In the genomic region with DNA sequence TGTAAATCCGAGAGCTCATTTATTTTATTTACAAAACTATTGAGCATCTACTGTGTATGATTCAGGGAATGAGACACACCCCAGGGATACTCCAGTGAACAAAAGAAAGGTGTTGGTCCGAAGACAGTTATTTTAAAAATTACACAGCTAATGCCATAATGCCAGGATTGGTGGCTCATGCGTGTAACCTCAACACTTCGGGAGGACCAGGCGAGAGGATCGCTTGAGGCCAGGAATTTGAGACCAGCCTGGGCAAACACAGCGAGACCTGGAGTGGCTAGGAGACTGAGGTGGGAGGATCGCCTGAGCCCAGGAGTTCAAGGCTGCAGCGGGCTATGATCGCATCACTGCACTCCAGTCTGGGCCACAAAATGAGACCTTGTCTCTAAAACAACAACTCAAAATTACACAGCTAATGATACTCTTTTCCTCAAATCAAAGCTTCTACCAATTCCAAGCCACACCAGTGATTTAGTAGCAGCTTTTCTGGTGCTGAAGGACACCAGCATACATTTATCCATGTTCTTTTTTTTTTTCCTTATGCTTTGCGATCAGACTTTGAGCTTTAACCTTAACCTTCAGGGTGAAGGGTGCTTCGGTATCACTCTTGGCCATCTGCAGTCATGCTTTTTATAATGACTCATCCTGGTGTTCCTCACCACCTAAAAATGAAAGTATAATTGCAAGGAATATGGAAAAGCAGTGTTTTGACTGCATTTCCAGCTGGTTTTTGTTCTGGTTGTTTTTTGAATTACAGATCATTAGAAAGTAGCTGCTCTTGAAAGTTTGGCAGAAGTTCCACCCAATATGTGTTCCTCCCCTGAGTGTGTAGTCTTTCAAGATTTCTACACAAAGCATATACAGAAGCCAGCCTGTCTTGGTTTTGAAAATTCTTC, we compare ENCODE assay signal across 1 cellular context.
TF ChIP-seq lines count a peak whose summit lies in the region.

No MANE protein-coding gene starts in this region.

TF ChIP-seq in K562, 482 proteins besides CTCF, POLR2A, EP300 and RAD21 (continued from another document and continues in another):
- TF ChIP-seq, protein P1, sequence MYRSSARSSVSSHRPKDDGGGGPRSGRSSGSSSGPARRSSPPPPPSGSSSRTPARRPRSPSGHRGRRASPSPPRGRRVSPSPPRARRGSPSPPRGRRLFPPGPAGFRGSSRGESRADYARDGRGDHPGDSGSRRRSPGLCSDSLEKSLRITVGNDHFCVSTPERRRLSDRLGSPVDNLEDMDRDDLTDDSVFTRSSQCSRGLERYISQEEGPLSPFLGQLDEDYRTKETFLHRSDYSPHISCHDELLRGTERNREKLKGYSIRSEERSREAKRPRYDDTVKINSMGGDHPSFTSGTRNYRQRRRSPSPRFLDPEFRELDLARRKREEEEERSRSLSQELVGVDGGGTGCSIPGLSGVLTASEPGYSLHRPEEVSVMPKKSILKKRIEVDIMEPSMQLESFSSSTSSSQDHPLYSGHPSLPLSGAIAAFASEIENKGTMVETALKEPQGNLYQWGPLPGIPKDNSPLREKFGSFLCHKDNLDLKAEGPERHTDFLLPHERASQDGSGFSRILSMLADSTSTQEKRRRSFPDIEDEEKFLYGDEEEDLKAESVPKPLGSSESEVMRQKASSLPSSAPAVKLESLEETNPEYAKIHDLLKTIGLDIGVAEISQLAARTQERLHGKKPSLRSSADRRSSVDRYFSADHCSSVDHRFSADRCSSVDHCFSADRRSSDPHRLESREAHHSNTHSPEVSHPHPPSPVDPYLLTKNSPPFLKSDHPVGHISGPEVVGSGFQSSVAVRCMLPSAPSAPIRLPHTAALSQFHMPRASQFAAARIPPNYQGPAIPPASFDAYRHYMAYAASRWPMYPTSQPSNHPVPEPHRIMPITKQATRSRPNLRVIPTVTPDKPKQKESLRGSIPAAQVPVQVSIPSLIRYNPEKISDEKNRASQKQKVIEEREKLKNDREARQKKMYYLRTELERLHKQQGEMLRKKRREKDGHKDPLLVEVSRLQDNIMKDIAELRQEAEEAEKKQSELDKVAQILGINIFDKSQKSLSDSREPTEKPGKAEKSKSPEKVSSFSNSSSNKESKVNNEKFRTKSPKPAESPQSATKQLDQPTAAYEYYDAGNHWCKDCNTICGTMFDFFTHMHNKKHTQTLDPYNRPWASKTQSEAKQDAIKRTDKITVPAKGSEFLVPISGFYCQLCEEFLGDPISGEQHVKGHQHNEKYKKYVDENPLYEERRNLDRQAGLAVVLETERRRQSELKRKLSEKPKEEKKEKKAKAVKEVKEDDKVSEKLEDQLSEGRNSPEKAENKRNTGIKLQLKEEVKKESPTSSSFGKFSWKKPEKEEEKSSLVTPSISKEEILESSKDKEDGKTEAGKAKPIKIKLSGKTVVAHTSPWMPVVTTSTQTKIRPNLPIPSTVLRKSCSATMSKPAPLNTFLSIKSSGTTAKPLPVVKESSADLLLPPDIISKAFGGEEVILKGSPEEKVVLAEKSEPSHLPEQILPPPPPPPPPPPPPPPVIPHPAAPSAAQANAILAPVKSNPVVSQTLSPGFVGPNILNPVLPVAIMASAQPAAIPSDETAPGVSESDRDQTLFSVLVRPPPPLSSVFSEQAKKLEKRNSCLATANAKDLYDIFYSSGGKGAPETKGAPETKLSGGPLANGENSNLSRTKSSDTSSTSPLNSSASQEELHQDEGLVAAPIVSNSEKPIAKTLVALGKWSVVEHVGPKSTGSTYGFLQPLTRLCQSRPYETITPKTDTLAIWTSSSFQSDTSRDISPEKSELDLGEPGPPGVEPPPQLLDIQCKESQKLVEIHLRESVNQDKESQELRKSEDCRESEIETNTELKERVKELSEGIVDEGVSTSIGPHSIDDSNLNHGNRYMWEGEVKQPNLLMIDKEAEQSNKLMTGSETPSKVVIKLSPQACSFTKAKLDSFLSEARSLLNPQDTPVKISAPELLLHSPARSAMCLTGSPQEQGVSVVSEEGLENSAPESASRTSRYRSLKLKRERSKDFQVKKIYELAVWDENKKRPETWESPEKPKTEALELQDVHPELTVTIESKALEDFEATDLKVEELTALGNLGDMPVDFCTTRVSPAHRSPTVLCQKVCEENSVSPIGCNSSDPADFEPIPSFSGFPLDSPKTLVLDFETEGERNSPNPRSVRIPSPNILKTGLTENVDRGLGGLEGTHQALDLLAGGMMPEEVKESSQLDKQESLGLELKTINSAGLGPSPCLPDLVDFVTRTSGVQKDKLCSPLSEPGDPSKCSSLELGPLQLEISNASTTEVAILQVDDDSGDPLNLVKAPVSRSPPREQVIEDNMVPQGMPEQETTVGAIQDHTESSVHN (IDR thresholded peaks at IDR 0.05; ENCODE audit: borderline replicate concordance in 1 of 2, low read depth in 1 of 2) = peak in 1 of 2 experiments; percentile 60; a peak in 2 of 4 replicates
- TF ChIP-seq ETV1 (tag; conservative IDR thresholded peaks at IDR 0.05; ENCODE audit: low read depth) = no peak
- TF ChIP-seq, protein P2, sequence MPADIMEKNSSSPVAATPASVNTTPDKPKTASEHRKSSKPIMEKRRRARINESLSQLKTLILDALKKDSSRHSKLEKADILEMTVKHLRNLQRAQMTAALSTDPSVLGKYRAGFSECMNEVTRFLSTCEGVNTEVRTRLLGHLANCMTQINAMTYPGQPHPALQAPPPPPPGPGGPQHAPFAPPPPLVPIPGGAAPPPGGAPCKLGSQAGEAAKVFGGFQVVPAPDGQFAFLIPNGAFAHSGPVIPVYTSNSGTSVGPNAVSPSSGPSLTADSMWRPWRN (IDR thresholded peaks at IDR 0.05; ENCODE audit: low read depth) = peak; percentile 31; the same call in 1 of the 2 replicates
- TF ChIP-seq NR2C1 (IDR thresholded peaks at IDR 0.05) = peak; percentile 75; the same call in 1 of the 2 replicates
- TF ChIP-seq NR2C1 (tag; IDR thresholded peaks at IDR 0.05) = peak; percentile 85
- TF ChIP-seq, protein P3, sequence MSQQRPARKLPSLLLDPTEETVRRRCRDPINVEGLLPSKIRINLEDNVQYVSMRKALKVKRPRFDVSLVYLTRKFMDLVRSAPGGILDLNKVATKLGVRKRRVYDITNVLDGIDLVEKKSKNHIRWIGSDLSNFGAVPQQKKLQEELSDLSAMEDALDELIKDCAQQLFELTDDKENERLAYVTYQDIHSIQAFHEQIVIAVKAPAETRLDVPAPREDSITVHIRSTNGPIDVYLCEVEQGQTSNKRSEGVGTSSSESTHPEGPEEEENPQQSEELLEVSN (IDR thresholded peaks at IDR 0.05; ENCODE audit: borderline replicate concordance in 1 of 2, extremely low read depth in 1 of 2, insufficient read depth in 1 of 2, insufficient read length in 1 of 2, low read depth in 1 of 2, low read length in 1 of 2, poor library complexity in 1 of 2, severe bottlenecking in 1 of 2) = no peak
- TF ChIP-seq BCL6 (CRISPR knock-in tag; IDR thresholded peaks at IDR 0.05) = no peak
- peak; percentile 49; the same call in 1 of the 2 replicates for TF ChIP-seq ELF1 (tag; IDR thresholded peaks at IDR 0.05)
- TF ChIP-seq GATAD2B (IDR thresholded peaks at IDR 0.05; ENCODE audit: borderline replicate concordance) = no peak
- TF ChIP-seq RCOR1 (IDR thresholded peaks at IDR 0.05; ENCODE audit: borderline replicate concordance in 1 of 2, low read depth in 2 of 2, low read length in 2 of 2) = peak in 1 of 2 experiments; percentile 44; a peak in 1 of 4 replicates
- TF ChIP-seq, protein P4, sequence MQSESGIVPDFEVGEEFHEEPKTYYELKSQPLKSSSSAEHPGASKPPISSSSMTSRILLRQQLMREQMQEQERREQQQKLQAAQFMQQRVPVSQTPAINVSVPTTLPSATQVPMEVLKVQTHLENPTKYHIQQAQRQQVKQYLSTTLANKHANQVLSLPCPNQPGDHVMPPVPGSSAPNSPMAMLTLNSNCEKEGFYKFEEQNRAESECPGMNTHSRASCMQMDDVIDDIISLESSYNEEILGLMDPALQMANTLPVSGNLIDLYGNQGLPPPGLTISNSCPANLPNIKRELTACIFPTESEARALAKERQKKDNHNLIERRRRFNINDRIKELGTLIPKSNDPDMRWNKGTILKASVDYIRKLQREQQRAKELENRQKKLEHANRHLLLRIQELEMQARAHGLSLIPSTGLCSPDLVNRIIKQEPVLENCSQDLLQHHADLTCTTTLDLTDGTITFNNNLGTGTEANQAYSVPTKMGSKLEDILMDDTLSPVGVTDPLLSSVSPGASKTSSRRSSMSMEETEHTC (IDR thresholded peaks at IDR 0.05) = peak; percentile 63; the same call in 1 of the 2 replicates
- no peak for TF ChIP-seq ZNF3 (CRISPR knock-in tag; IDR thresholded peaks at IDR 0.05)
- TF ChIP-seq, protein P5, sequence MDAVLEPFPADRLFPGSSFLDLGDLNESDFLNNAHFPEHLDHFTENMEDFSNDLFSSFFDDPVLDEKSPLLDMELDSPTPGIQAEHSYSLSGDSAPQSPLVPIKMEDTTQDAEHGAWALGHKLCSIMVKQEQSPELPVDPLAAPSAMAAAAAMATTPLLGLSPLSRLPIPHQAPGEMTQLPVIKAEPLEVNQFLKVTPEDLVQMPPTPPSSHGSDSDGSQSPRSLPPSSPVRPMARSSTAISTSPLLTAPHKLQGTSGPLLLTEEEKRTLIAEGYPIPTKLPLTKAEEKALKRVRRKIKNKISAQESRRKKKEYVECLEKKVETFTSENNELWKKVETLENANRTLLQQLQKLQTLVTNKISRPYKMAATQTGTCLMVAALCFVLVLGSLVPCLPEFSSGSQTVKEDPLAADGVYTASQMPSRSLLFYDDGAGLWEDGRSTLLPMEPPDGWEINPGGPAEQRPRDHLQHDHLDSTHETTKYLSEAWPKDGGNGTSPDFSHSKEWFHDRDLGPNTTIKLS (IDR thresholded peaks at IDR 0.05; ENCODE audit: borderline replicate concordance, low read depth) = no peak
- TF ChIP-seq, protein P6, sequence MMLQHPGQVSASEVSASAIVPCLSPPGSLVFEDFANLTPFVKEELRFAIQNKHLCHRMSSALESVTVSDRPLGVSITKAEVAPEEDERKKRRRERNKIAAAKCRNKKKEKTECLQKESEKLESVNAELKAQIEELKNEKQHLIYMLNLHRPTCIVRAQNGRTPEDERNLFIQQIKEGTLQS (IDR thresholded peaks at IDR 0.05) = peak; percentile 94
- TF ChIP-seq, protein P6 (CRISPR knock-in tag; conservative IDR thresholded peaks at IDR 0.05) = 0 out of 2 replicates have a peak, but pooled peaks have one; percentile 50
- TF ChIP-seq, protein P7, sequence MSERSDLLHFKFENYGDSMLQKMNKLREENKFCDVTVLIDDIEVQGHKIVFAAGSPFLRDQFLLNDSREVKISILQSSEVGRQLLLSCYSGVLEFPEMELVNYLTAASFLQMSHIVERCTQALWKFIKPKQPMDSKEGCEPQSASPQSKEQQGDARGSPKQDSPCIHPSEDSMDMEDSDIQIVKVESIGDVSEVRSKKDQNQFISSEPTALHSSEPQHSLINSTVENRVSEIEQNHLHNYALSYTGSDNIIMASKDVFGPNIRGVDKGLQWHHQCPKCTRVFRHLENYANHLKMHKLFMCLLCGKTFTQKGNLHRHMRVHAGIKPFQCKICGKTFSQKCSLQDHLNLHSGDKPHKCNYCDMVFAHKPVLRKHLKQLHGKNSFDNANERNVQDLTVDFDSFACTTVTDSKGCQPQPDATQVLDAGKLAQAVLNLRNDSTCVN (CRISPR knock-in tag; IDR thresholded peaks at IDR 0.05) = no peak
- TF ChIP-seq RBBP5 (IDR thresholded peaks at IDR 0.05; ENCODE audit: borderline replicate concordance, insufficient read depth, low read length, poor library complexity, severe bottlenecking) = peak; percentile 51
- no peak for TF ChIP-seq ZNF311 (CRISPR knock-in tag; IDR thresholded peaks at IDR 0.05)
- TF ChIP-seq, protein P8, sequence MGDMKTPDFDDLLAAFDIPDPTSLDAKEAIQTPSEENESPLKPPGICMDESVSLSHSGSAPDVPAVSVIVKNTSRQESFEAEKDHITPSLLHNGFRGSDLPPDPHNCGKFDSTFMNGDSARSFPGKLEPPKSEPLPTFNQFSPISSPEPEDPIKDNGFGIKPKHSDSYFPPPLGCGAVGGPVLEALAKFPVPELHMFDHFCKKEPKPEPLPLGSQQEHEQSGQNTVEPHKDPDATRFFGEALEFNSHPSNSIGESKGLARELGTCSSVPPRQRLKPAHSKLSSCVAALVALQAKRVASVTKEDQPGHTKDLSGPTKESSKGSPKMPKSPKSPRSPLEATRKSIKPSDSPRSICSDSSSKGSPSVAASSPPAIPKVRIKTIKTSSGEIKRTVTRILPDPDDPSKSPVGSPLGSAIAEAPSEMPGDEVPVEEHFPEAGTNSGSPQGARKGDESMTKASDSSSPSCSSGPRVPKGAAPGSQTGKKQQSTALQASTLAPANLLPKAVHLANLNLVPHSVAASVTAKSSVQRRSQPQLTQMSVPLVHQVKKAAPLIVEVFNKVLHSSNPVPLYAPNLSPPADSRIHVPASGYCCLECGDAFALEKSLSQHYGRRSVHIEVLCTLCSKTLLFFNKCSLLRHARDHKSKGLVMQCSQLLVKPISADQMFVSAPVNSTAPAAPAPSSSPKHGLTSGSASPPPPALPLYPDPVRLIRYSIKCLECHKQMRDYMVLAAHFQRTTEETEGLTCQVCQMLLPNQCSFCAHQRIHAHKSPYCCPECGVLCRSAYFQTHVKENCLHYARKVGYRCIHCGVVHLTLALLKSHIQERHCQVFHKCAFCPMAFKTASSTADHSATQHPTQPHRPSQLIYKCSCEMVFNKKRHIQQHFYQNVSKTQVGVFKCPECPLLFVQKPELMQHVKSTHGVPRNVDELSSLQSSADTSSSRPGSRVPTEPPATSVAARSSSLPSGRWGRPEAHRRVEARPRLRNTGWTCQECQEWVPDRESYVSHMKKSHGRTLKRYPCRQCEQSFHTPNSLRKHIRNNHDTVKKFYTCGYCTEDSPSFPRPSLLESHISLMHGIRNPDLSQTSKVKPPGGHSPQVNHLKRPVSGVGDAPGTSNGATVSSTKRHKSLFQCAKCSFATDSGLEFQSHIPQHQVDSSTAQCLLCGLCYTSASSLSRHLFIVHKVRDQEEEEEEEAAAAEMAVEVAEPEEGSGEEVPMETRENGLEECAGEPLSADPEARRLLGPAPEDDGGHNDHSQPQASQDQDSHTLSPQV (IDR thresholded peaks at IDR 0.05) = no peak
- TF ChIP-seq, protein P9, sequence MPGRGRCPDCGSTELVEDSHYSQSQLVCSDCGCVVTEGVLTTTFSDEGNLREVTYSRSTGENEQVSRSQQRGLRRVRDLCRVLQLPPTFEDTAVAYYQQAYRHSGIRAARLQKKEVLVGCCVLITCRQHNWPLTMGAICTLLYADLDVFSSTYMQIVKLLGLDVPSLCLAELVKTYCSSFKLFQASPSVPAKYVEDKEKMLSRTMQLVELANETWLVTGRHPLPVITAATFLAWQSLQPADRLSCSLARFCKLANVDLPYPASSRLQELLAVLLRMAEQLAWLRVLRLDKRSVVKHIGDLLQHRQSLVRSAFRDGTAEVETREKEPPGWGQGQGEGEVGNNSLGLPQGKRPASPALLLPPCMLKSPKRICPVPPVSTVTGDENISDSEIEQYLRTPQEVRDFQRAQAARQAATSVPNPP (IDR thresholded peaks at IDR 0.05; ENCODE audit: borderline replicate concordance, insufficient read depth, insufficient read length) = no peak
- TF ChIP-seq FOS (IDR thresholded peaks at IDR 0.05; ENCODE audit: extremely low read depth, insufficient read length) = peak; percentile 30
- TF ChIP-seq, protein P10, sequence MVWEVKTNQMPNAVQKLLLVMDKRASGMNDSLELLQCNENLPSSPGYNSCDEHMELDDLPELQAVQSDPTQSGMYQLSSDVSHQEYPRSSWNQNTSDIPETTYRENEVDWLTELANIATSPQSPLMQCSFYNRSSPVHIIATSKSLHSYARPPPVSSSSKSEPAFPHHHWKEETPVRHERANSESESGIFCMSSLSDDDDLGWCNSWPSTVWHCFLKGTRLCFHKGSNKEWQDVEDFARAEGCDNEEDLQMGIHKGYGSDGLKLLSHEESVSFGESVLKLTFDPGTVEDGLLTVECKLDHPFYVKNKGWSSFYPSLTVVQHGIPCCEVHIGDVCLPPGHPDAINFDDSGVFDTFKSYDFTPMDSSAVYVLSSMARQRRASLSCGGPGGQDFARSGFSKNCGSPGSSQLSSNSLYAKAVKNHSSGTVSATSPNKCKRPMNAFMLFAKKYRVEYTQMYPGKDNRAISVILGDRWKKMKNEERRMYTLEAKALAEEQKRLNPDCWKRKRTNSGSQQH (CRISPR knock-in tag; IDR thresholded peaks at IDR 0.05) = no peak
- TF ChIP-seq ATF7 (IDR thresholded peaks at IDR 0.05) = peak; percentile 53; the same call in 1 of the 2 replicates
- TF ChIP-seq GABPB2 (CRISPR knock-in tag; conservative IDR thresholded peaks at IDR 0.05) = no peak
- TF ChIP-seq ARNT (IDR thresholded peaks at IDR 0.05) = no peak
- TF ChIP-seq SOX6 (IDR thresholded peaks at IDR 0.05) = peak; percentile 27; the same call in 1 of the 2 replicates
